Comparison of ENCODE assay signal across 9 cellular contexts in genomic region chr7:13920053-13920697, GRCh38.
DNase-seq lines count a peak whose midpoint lies in the region; ATAC-seq and FAIRE-seq lines count a peak whose summit lies in the region.
"Had no signal": no experiment of that assay in that cellular context is flagged by ENCODE, and none has a peak within 500 bp of the region (broad histone marks: within the 10 kb centered on the region; RNA-seq: fewer than 3 reads in every experiment).

No MANE protein-coding gene starts in this region.

- peak; percentile 81 for ATAC-seq in sciatic nerve
- ATAC-seq in HG02623 (IDR thresholded peaks at IDR 0.05; ENCODE audit: unreplicated experiment) = no peak

- H3K4me1 Mint-ChIP-seq in activated naive CD4-positive, alpha-beta T cell treated with anti-CD3 and anti-CD28 coated beads for 36 hours (ENCODE audit: low read depth) = no peaks in the 10 kb centered on the region
- H3K4me1 Mint-ChIP-seq: CD4-positive, CD25-positive, alpha-beta regulatory T cell had no signal

- CTCF ChIA-PET in activated naive CD4-positive, alpha-beta T cell treated with anti-CD3 and anti-CD28 coated beads for 36 hours (lab: Charles Lee) = no interaction called here

- no peaks in the 10 kb centered on the region for H3K36me3 Mint-ChIP-seq in activated naive CD4-positive, alpha-beta T cell treated with anti-CD3 and anti-CD28 coated beads for 36 hours (ENCODE audit: low read depth)
- H3K36me3 Mint-ChIP-seq: CD4-positive, CD25-positive, alpha-beta regulatory T cell had no signal

- no peaks in the 10 kb centered on the region for H3K9me3 Mint-ChIP-seq in activated naive CD4-positive, alpha-beta T cell treated with anti-CD3 and anti-CD28 coated beads for 36 hours

- no peaks in the 10 kb centered on the region for H3K27me3 Mint-ChIP-seq in activated naive CD4-positive, alpha-beta T cell treated with anti-CD3 and anti-CD28 coated beads for 36 hours (ENCODE audit: low read depth)
- H3K27me3 Mint-ChIP-seq: CD4-positive, CD25-positive, alpha-beta regulatory T cell had no signal

- intact Hi-C loops in sciatic nerve (cut with DNase I) = no loop called here
- intact Hi-C loops in activated naive CD4-positive, alpha-beta T cell treated with anti-CD3 and anti-CD28 coated beads for 36 hours (cut with micrococcal nuclease) = no loop called here

- H3K27ac Mint-ChIP-seq in activated naive CD4-positive, alpha-beta T cell treated with anti-CD3 and anti-CD28 coated beads for 36 hours = no peak overlapping the region

- DNase-seq in 8988T = peak; percentile 9
- peak; percentile 63 for DNase-seq in HuH-7 (ENCODE audit: low spot score)
- peak; percentile 79 for DNase-seq in RCC 7860 (ENCODE audit: low spot score)
- DNase-seq in fibroblast of peridontal ligament (ENCODE audit: extremely low read depth) = peak; percentile 100
- DNase-seq in sciatic nerve (ENCODE audit: low spot score) = no peak
- DNase-seq in activated naive CD4-positive, alpha-beta T cell treated with anti-CD3 and anti-CD28 coated beads for 36 hours = no peak
- no peak for DNase-seq in AML-193 (lab: John Stamatoyannopoulos, UW)
- DNase-seq: CD4-positive, CD25-positive, alpha-beta regulatory T cell had no signal

- no peak overlapping the region for H3K4me3 Mint-ChIP-seq in activated naive CD4-positive, alpha-beta T cell treated with anti-CD3 and anti-CD28 coated beads for 36 hours
- H3K4me3 Mint-ChIP-seq: CD4-positive, CD25-positive, alpha-beta regulatory T cell had no signal

- FAIRE-seq in RCC 7860 (lab: Jason Lieb, UNC) = peak; percentile 75

Comparison
In these comparisons a context has a peak if more than half of its experiments do, and no peak if none do; other contexts are left out.
1. DNase-seq: peak in 8988T (single experiment), HuH-7 (single experiment), RCC 7860 (single experiment) and fibroblast of peridontal ligament (single experiment); none in sciatic nerve (single experiment), activated naive CD4-positive, alpha-beta T cell treated with anti-CD3 and anti-CD28 coated beads for 36 hours (single experiment) and AML-193 (0 of 2).